10 cellular contexts compared by ENCODE assay signal in the genomic region with DNA sequence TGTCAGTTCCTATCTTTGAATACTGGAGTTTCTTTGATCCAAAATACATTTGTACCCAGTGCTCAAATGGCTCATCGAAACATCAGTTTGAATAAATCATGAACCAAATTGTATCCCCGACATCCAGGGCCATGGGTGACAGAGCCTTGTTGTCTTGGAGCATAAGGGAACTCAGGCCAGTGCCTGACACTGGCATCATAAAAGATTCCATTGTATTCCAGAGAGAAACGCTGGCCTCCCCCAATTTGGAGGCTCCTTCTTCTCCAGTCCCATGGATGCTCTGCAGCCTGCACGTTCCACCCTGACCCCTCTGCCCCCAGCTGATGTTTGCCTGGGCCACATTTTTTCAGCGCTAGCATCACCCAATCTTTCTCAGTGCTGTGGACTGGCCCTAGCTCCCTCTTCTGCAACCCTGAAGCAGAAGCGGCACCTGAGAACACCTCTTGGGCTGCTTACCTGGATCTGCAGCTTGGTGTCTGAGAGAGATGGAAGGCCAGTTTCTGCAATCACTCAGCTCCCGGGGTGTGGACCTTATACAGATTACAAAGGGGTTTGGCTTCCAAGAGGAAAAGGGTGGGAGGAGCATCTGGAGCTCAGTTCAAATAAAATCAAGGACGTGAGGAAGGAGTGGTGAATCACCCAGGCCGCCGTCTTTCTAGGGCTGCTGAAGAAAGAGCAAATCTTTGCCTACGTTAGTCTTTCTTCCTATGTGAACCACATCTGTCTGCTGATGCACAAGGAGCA. TPM values are rescaled to one million over a fixed set of nuclear protein-coding genes. Genes with fewer than 3 reads are reported as not detected.
DNase-seq lines count a peak whose midpoint lies in the region; ATAC-seq and TF ChIP-seq lines count a peak whose summit lies in the region.
"Had no signal": no experiment of that assay in that cellular context is flagged by ENCODE, and none has a peak within 500 bp of the region (broad histone marks: within the 10 kb centered on the region; RNA-seq: fewer than 3 reads in every experiment).

A gene (minus strand): TSS at position 504 of the 744 bp plus-strand sequence. CDS start 776 bp downstream, outside the sequence.

- no peaks in the 10 kb centered on the region for H3K9me2 ChIP-seq in MM.1S (replicated peaks; ENCODE audit: insufficient read depth, low read length)

- no peaks in the 10 kb centered on the region for H3F3A ChIP-seq in MM.1S (ENCODE audit: insufficient read depth, low read length)

- no peak within 1 kb of the TSS for H3K4me3 ChIP-seq in MM.1S (ENCODE audit: low read length)

- no peaks in the 10 kb centered on the region for H3K4me1 ChIP-seq in MM.1S (ENCODE audit: low read length)

- DNase-seq in amygdala (lab: John Stamatoyannopoulos, UW) (peak in 50 of 56 donors; percentile 7 to 89 (median 63)), cardiac septum (ENCODE audit: low spot score) (no peak), nucleus accumbens (lab: John Stamatoyannopoulos, UW) (peak in 50 of 56 donors; percentile 24 to 87 (median 66)), ureter (ENCODE audit: low spot score) (no peak), MM.1S (no peak), NCI-H2171 (lab: John Stamatoyannopoulos, UW) (no peak)
- no peak for DNase-seq in stimulated activated CD4-positive, alpha-beta T cell treated with anti-CD3 and anti-CD28 coated beads, Interleukin-4, amount 100 ng/mL, for 1 hour
- DNase-seq: naive thymus-derived CD8-positive, alpha-beta T cell; NCI-H1694 treated with DMSO at 0.1 percent for 48 hours had no signal

- H4K20me1 ChIP-seq in MM.1S (ENCODE audit: insufficient read depth, low read length) = no peaks in the 10 kb centered on the region

- H3K36me3 ChIP-seq in MM.1S (replicated peaks; ENCODE audit: insufficient read depth, low read length) = no peaks in the 10 kb centered on the region

- ATAC-seq in HG02970 (IDR thresholded peaks at IDR 0.05; ENCODE audit: low FRiP score, unreplicated experiment) = no peak
- ATAC-seq: naive thymus-derived CD8-positive, alpha-beta T cell had no signal

- H3K27me3 ChIP-seq in MM.1S (replicated peaks; ENCODE audit: insufficient read depth, low read length) = no peaks in the 10 kb centered on the region

- H3K9ac ChIP-seq in MM.1S (ENCODE audit: low read length) = no peak within 1 kb of the TSS

- TF ChIP-seq CTCF in MM.1S (IDR thresholded peaks at IDR 0.05; ENCODE audit: low read length) = no peak

- no peak within 1 kb of the TSS for H3K27ac ChIP-seq in MM.1S (ENCODE audit: low read length)

- no peak within 1 kb of the TSS for H2AFZ ChIP-seq in MM.1S (ENCODE audit: low read length)

- intact Hi-C loops in cardiac septum (cut with DNase I) = loop anchor here (2.0 kb wide), 1 partner anchor 24 kb away; no protein-coding TSS in a partner anchor

- H3K4me2 ChIP-seq in MM.1S (ENCODE audit: low read depth, low read length) = no peak within 1 kb of the TSS

- H3K79me2 ChIP-seq in MM.1S (ENCODE audit: low read length) = no peaks in the 10 kb centered on the region

- H3K9me3 ChIP-seq in MM.1S (replicated peaks; ENCODE audit: insufficient read depth, low read length) = no peaks in the 10 kb centered on the region

RNA-seq across cellular contexts. Expression of the gene that starts here (rescaled TPM):
- 171 TPM for total RNA-seq in cardiac septum
- total RNA-seq in ureter = 67.3 TPM

Comparison
In these comparisons a context has a peak if more than half of its experiments do, and no peak if none do; other contexts are left out.
1. DNase-seq: peak in amygdala (50 of 56) and nucleus accumbens (50 of 56); none in cardiac septum (single experiment), ureter (single experiment), MM.1S (single experiment), stimulated activated CD4-positive, alpha-beta T cell treated with anti-CD3 and anti-CD28 coated beads, Interleukin-4, amount 100 ng/mL, for 1 hour (single experiment) and NCI-H2171 (single experiment).